13 cellular contexts compared by ENCODE assay signal in genomic region chr18:8858888-8859511, GRCh38.
DNase-seq lines count a peak whose midpoint lies in the region; ATAC-seq, FAIRE-seq and TF ChIP-seq lines count a peak whose summit lies in the region.
"Had no signal": no experiment of that assay in that cellular context is flagged by ENCODE, and none has a peak within 500 bp of the region (broad histone marks: within the 10 kb centered on the region; RNA-seq: fewer than 3 reads in every experiment).

No MANE protein-coding gene starts in this region.

- H3K9ac ChIP-seq in mesenchymal stem cell (ENCODE audit: low read length) (peak overlapping the region; percentile 9), neural progenitor cell (no peak overlapping the region)

- no peak overlapping the region for H3K23ac ChIP-seq in mesenchymal stem cell (ENCODE audit: low read length in 2 of 2)

- H3K9me3 Mint-ChIP-seq in chondrocyte (ENCODE audit: low read depth) (peaks cover 2% of the 10 kb centered on the region), neural progenitor cell (no peaks in the 10 kb centered on the region)
- H3K9me3 Mint-ChIP-seq in activated CD4-positive, alpha-beta memory T cell treated with anti-CD3 and anti-CD28 coated beads, Interleukin-2, amount 10 ng/mL, durations not matched to agents 7 days and 5 days: no peaks in the 10 kb centered on the region

- no peak overlapping the region for H2AK5ac ChIP-seq in mesenchymal stem cell (ENCODE audit: low read length, severe bottlenecking)

- no peaks in the 10 kb centered on the region for H3K36me3 Mint-ChIP-seq in chondrocyte (ENCODE audit: low read depth)
- H3K36me3 Mint-ChIP-seq in activated CD4-positive, alpha-beta memory T cell treated with anti-CD3 and anti-CD28 coated beads, Interleukin-2, amount 10 ng/mL, durations not matched to agents 7 days and 5 days (ENCODE audit: low read depth): no peaks in the 10 kb centered on the region
- no peaks in the 10 kb centered on the region for H3K36me3 Mint-ChIP-seq in neural progenitor cell

- H3K79me1 ChIP-seq in mesenchymal stem cell (replicated peaks; ENCODE audit: low read length, poor library complexity, severe bottlenecking): no peaks in the 10 kb centered on the region

- POLR2A ChIA-PET in activated CD4-positive, alpha-beta memory T cell treated with anti-CD3 and anti-CD28 coated beads, Interleukin-2, amount 10 ng/mL, durations not matched to agents 7 days and 5 days (lab: Charles Lee): no interaction called here

- H3K27ac Mint-ChIP-seq in chondrocyte (ENCODE audit: unreplicated experiment): peak overlapping the region; percentile 45
- H3K27ac Mint-ChIP-seq in activated CD4-positive, alpha-beta memory T cell treated with anti-CD3 and anti-CD28 coated beads, Interleukin-2, amount 10 ng/mL, durations not matched to agents 7 days and 5 days: no peak overlapping the region
- H3K27ac Mint-ChIP-seq in neural progenitor cell: no peak overlapping the region

- TF ChIP-seq CTCF in chondrocyte (IDR thresholded peaks at IDR 0.05): no peak
- no peak for TF ChIP-seq CTCF in neural progenitor cell (IDR thresholded peaks at IDR 0.05)

- DNase-seq in AG08395 (ENCODE audit: low spot score) (peak; percentile 90), HTR-8/SVneo (ENCODE audit: insufficient read length, low spot score) (peak; percentile 57), chondrocyte (ENCODE audit: low spot score) (no peak), mesenchymal stem cell (peak; percentile 94), neural progenitor cell (ENCODE audit: low spot score) (no peak)
- no peak for DNase-seq in activated CD4-positive, alpha-beta T cell treated with anti-CD3 and anti-CD28 coated beads for 1 hour
- no peak for DNase-seq in activated CD4-positive, alpha-beta memory T cell treated with anti-CD3 and anti-CD28 coated beads, Interleukin-2, amount 10 ng/mL, durations not matched to agents 7 days and 5 days
- DNase-seq: activated gamma-delta T cell treated with Interleukin-2 at 50 U/mL for 16 hours, midbrain, NCI-H1048, stomach, WERI-Rb-1 had no signal

- H3K4me3 ChIP-seq in mesenchymal stem cell (ENCODE audit: insufficient read depth in 1 of 2, low read depth in 1 of 2, low read length in 2 of 2): no peak overlapping the region
- H3K4me3 ChIP-seq in neural progenitor cell: no peak overlapping the region
- H3K4me3 ChIP-seq: stomach had no signal

- no peaks in the 10 kb centered on the region for H3F3A ChIP-seq in neural progenitor cell (ENCODE audit: low read depth)

- peaks cover 14% of the 10 kb centered on the region for H3K4me1 Mint-ChIP-seq in chondrocyte (ENCODE audit: low read depth)
- H3K4me1 Mint-ChIP-seq in activated CD4-positive, alpha-beta memory T cell treated with anti-CD3 and anti-CD28 coated beads, Interleukin-2, amount 10 ng/mL, durations not matched to agents 7 days and 5 days: no peaks in the 10 kb centered on the region
- H3K4me1 Mint-ChIP-seq in neural progenitor cell: peaks cover 18% of the 10 kb centered on the region

- TF ChIP-seq POLR2A in GM18505 (IDR thresholded peaks at IDR 0.05; ENCODE audit: borderline replicate concordance, extremely low read depth, insufficient read depth, insufficient read length): no peak

- CTCF ChIA-PET in activated CD4-positive, alpha-beta memory T cell treated with anti-CD3 and anti-CD28 coated beads, Interleukin-2, amount 10 ng/mL, durations not matched to agents 7 days and 5 days (lab: Charles Lee): no interaction called here

- FAIRE-seq in HTR-8/SVneo (lab: Jason Lieb, UNC): peak; percentile 70

- no peak overlapping the region for H3K14ac ChIP-seq in mesenchymal stem cell (ENCODE audit: low read length in 2 of 2)

- H2BK5ac ChIP-seq in mesenchymal stem cell (ENCODE audit: low read depth, low read length, poor library complexity, severe bottlenecking): no peak overlapping the region

- H3K9me3 ChIP-seq in mesenchymal stem cell (ENCODE audit: control insufficient read depth, low read length): no peaks in the 10 kb centered on the region
- no peaks in the 10 kb centered on the region for H3K9me3 ChIP-seq in neural progenitor cell (ENCODE audit: low read depth)
- H3K9me3 ChIP-seq: stomach had no signal

- H3K4me3 Mint-ChIP-seq in chondrocyte (ENCODE audit: unreplicated experiment): no peak overlapping the region
- no peak overlapping the region for H3K4me3 Mint-ChIP-seq in activated CD4-positive, alpha-beta memory T cell treated with anti-CD3 and anti-CD28 coated beads, Interleukin-2, amount 10 ng/mL, durations not matched to agents 7 days and 5 days
- no peak overlapping the region for H3K4me3 Mint-ChIP-seq in neural progenitor cell

- H3K36me3 ChIP-seq in mesenchymal stem cell (ENCODE audit: control insufficient read depth in 1 of 2, insufficient read depth in 2 of 2, low read depth in 1 of 2, low read length in 2 of 2) (no peaks in the 10 kb centered on the region), neural progenitor cell (no peaks in the 10 kb centered on the region)
- H3K36me3 ChIP-seq: stomach, WERI-Rb-1 had no signal

- no peak for ATAC-seq in GM18505 (IDR thresholded peaks at IDR 0.05; ENCODE audit: unreplicated experiment)

- H3K18ac ChIP-seq in mesenchymal stem cell (ENCODE audit: low read depth in 1 of 2, low read length in 2 of 2): no peak overlapping the region

- no peak overlapping the region for H4K91ac ChIP-seq in mesenchymal stem cell (ENCODE audit: low read length)

- H3K79me2 ChIP-seq in neural progenitor cell (ENCODE audit: low read depth): no peaks in the 10 kb centered on the region

- no peaks in the 10 kb centered on the region for H3K27me3 Mint-ChIP-seq in chondrocyte (ENCODE audit: low read depth)
- H3K27me3 Mint-ChIP-seq in activated CD4-positive, alpha-beta memory T cell treated with anti-CD3 and anti-CD28 coated beads, Interleukin-2, amount 10 ng/mL, durations not matched to agents 7 days and 5 days: peaks cover 3% of the 10 kb centered on the region
- H3K27me3 Mint-ChIP-seq in neural progenitor cell (ENCODE audit: insufficient read depth, low read depth): peaks cover 7% of the 10 kb centered on the region

- H4K20me1 ChIP-seq in neural progenitor cell (ENCODE audit: low read depth): no peaks in the 10 kb centered on the region

- no peak overlapping the region for H3K27ac ChIP-seq in mesenchymal stem cell (ENCODE audit: low read length, poor library complexity, severe bottlenecking)
- H3K27ac ChIP-seq in neural progenitor cell: no peak overlapping the region
- H3K27ac ChIP-seq: stomach, WERI-Rb-1 had no signal

- H3K4me2 ChIP-seq in mesenchymal stem cell (ENCODE audit: low read length, poor library complexity, severe bottlenecking) (no peak overlapping the region), neural progenitor cell (no peak overlapping the region)

- no peaks in the 10 kb centered on the region for H3K4me1 ChIP-seq in mesenchymal stem cell (ENCODE audit: control insufficient read depth, insufficient read depth, low read depth, low read length)
- peaks cover 8% of the 10 kb centered on the region for H3K4me1 ChIP-seq in neural progenitor cell
- H3K4me1 ChIP-seq: stomach had no signal

- no peak overlapping the region for H2BK120ac ChIP-seq in mesenchymal stem cell (ENCODE audit: low read depth, low read length)

- H3K4ac ChIP-seq in mesenchymal stem cell (ENCODE audit: low read depth in 1 of 2, low read length in 2 of 2): no peak overlapping the region

- no peak overlapping the region for H2BK12ac ChIP-seq in mesenchymal stem cell (ENCODE audit: low read length in 2 of 2)

- no peak overlapping the region for H2BK15ac ChIP-seq in mesenchymal stem cell (ENCODE audit: low read depth, poor library complexity, severe bottlenecking)

- H4K8ac ChIP-seq in mesenchymal stem cell (ENCODE audit: low read length): no peak overlapping the region

- H3K27me3 ChIP-seq in mesenchymal stem cell (ENCODE audit: control insufficient read depth in 1 of 2, insufficient read depth in 1 of 2, low read length in 2 of 2): no peaks in the 10 kb centered on the region
- no peaks in the 10 kb centered on the region for H3K27me3 ChIP-seq in neural progenitor cell
- H3K27me3 ChIP-seq: stomach had no signal

- WGBS in mesenchymal stem cell: 0% methylated on average over 1 of the region's 1 CpG

- no peak overlapping the region for H2AFZ ChIP-seq in mesenchymal stem cell (ENCODE audit: low read depth, low read length)
- no peak overlapping the region for H2AFZ ChIP-seq in neural progenitor cell (replicated peaks)

Comparison
In these comparisons a context has a peak if more than half of its experiments do, and no peak if none do; other contexts are left out.
1. DNase-seq: peak in AG08395 (single experiment), HTR-8/SVneo (single experiment) and mesenchymal stem cell (single experiment); none in chondrocyte (single experiment), activated CD4-positive, alpha-beta T cell treated with anti-CD3 and anti-CD28 coated beads for 1 hour (single experiment), activated CD4-positive, alpha-beta memory T cell treated with anti-CD3 and anti-CD28 coated beads, Interleukin-2, amount 10 ng/mL, durations not matched to agents 7 days and 5 days (single experiment) and neural progenitor cell (single experiment).